In the genomic region with DNA sequence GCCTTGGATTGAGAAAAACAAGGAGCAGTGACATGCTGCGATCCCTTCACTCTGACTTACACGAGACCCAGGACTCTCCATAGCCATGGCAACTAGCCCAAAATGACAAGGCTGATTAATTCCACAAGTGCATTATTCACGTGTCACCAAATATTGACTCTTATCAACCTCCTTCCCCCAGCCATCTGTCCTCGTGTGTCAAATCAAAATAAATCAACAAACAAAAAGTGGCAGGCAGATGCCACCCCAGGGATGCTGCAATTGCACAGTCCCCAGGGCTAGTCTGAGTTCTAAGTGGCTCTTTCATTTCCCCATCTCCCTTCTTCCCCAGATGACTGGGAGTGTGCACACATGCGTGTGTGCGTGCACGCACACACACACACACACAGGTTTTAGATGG, we compare ENCODE assay signal across 14 cellular contexts.
A peak's percentile ranks its signal among the peaks of the same experiment; 100 is the strongest.
DNase-seq lines count a peak whose midpoint lies in the region; ATAC-seq and TF ChIP-seq lines count a peak whose summit lies in the region.
"Had no signal": no experiment of that assay in that cellular context is flagged by ENCODE, and none has a peak within 500 bp of the region (broad histone marks: within the 10 kb centered on the region; RNA-seq: fewer than 3 reads in every experiment).

No MANE protein-coding gene starts in this region.

- H3K9ac ChIP-seq in Karpas-422 (ENCODE audit: low read length): no peak overlapping the region
- H3K9ac ChIP-seq: KMS-11 had no signal

- no peak overlapping the region for H3K4me2 ChIP-seq in Karpas-422 (ENCODE audit: low read depth, low read length, poor library complexity, severe bottlenecking)
- H3K4me2 ChIP-seq: KMS-11 had no signal

- no peak overlapping the region for H3K27ac ChIP-seq in CD8-positive, alpha-beta T cell (ENCODE audit: low read depth, low read length)
- no peak overlapping the region for H3K27ac ChIP-seq in Karpas-422 (ENCODE audit: low read length)
- H3K27ac ChIP-seq: brain microvascular endothelial cell, KMS-11, left ventricle myocardium inferior had no signal

- H3K4me1 Mint-ChIP-seq in CD8-positive, alpha-beta T cell (ENCODE audit: low read depth): no peaks in the 10 kb centered on the region
- H3K4me1 Mint-ChIP-seq: naive B cell had no signal

- TF ChIP-seq CTCF in CD8-positive, alpha-beta T cell (IDR thresholded peaks at IDR 0.05): no peak

- H3K9me2 ChIP-seq in Karpas-422 (replicated peaks; ENCODE audit: insufficient read depth, low read length): no peaks in the 10 kb centered on the region

- CTCF ChIA-PET in CD8-positive, alpha-beta T cell (lab: Charles Lee): no interaction called here

- DNase-seq in DMS 273 (lab: John Stamatoyannopoulos, UW; ENCODE audit: unreplicated experiment) (peak; percentile 73), NCI-H1105 treated with DMSO at 0.1 percent for 48 hours (lab: John Stamatoyannopoulos, UW) (peak; percentile 98), NCI-H2227 treated with DMSO at 0.1 percent for 48 hours (lab: John Stamatoyannopoulos, UW) (peak; percentile 8), SK-N-DZ (ENCODE audit: low spot score) (peak; percentile 76), amniotic stem cell (lab: John Stamatoyannopoulos, UW) (no peak), Karpas-422 (no peak)
- DNase-seq in CD8-positive, alpha-beta T cell: no peak
- DNase-seq: activated CD8-positive, alpha-beta memory T cell treated with anti-CD3 and anti-CD28 coated beads, Interleukin-2, amount 50 U/mL, for 4 hours; activated naive CD4-positive, alpha-beta T cell treated with Interleukin-2 at 50 U/mL for 16 hours; brain microvascular endothelial cell; left ventricle myocardium inferior; naive B cell had no signal

- H3K27me3 Mint-ChIP-seq in CD8-positive, alpha-beta T cell (ENCODE audit: low read depth): no peaks in the 10 kb centered on the region

- no peaks in the 10 kb centered on the region for H3K79me2 ChIP-seq in Karpas-422 (ENCODE audit: low read length)

- no peaks in the 10 kb centered on the region for H4K20me1 ChIP-seq in Karpas-422 (ENCODE audit: insufficient read depth, low read depth, low read length)

- H3K4me3 ChIP-seq in CD8-positive, alpha-beta T cell (ENCODE audit: low read depth, low read length): no peak overlapping the region
- no peak overlapping the region for H3K4me3 ChIP-seq in Karpas-422 (ENCODE audit: low read length)
- H3K4me3 ChIP-seq: left ventricle myocardium inferior had no signal

- no peaks in the 10 kb centered on the region for H3K27me3 ChIP-seq in CD8-positive, alpha-beta T cell (ENCODE audit: insufficient read depth, low read length)
- no peaks in the 10 kb centered on the region for H3K27me3 ChIP-seq in Karpas-422 (ENCODE audit: low read length)
- H3K27me3 ChIP-seq: brain microvascular endothelial cell had no signal

- H3K4me3 Mint-ChIP-seq in CD8-positive, alpha-beta T cell: no peak overlapping the region
- H3K4me3 Mint-ChIP-seq: naive B cell had no signal

- intact Hi-C loops in CD8-positive, alpha-beta T cell (cut with DNase I, micrococcal nuclease): no loop called here

- H3K36me3 ChIP-seq in CD8-positive, alpha-beta T cell (ENCODE audit: insufficient read depth, low read length): no peaks in the 10 kb centered on the region
- H3K36me3 ChIP-seq in Karpas-422 (ENCODE audit: insufficient read depth, low read length): no peaks in the 10 kb centered on the region
- H3K36me3 ChIP-seq: brain microvascular endothelial cell, left ventricle myocardium inferior had no signal

- POLR2A ChIA-PET in CD8-positive, alpha-beta T cell (lab: Charles Lee): no interaction called here

- H3K9me3 ChIP-seq in CD8-positive, alpha-beta T cell (ENCODE audit: low read length): no peaks in the 10 kb centered on the region
- no peaks in the 10 kb centered on the region for H3K9me3 ChIP-seq in Karpas-422 (ENCODE audit: low read length)
- H3K9me3 ChIP-seq: left ventricle myocardium inferior had no signal

- no peaks in the 10 kb centered on the region for H3K9me3 Mint-ChIP-seq in CD8-positive, alpha-beta T cell
- H3K9me3 Mint-ChIP-seq: naive B cell had no signal

- no peak overlapping the region for H3K27ac Mint-ChIP-seq in CD8-positive, alpha-beta T cell

- no peak overlapping the region for H2AFZ ChIP-seq in Karpas-422 (ENCODE audit: low read length)

- ATAC-seq in GM18511 (IDR thresholded peaks at IDR 0.05; ENCODE audit: unreplicated experiment): no peak
- no peak for ATAC-seq in CD8-positive, alpha-beta T cell

- no peaks in the 10 kb centered on the region for H3K4me1 ChIP-seq in CD8-positive, alpha-beta T cell (ENCODE audit: insufficient read depth, low read length)
- H3K4me1 ChIP-seq in Karpas-422 (ENCODE audit: low read length): peaks cover 9% of the 10 kb centered on the region

- H3K36me3 Mint-ChIP-seq in CD8-positive, alpha-beta T cell: no peaks in the 10 kb centered on the region
- H3K36me3 Mint-ChIP-seq: naive B cell had no signal

Comparison
In these comparisons a context has a peak if more than half of its experiments do, and no peak if none do; other contexts are left out.
1. DNase-seq: peak in DMS 273 (single experiment), NCI-H1105 treated with DMSO at 0.1 percent for 48 hours (single experiment), NCI-H2227 treated with DMSO at 0.1 percent for 48 hours (single experiment) and SK-N-DZ (single experiment); none in amniotic stem cell (single experiment), CD8-positive, alpha-beta T cell (0 of 7) and Karpas-422 (single experiment).